19 cellular contexts compared by ENCODE assay signal in the genomic region with DNA sequence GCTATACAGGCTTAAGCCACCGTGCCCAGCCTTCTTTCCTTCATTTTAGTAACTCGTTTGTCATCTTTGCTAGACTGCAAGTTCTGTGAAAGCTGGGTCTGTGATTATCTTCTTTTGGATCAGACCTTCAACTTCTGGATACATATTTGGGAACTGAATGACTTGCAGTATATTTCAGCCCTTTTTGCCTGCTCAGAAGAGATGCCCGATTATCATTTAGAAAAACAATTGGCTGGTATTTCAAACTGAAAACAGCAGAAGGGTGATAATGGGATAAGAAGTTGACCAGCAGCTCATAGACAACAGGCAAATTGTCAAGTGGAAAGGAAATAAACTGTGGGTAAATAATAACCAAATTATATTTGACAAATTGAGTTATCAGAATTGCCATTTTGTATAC. TPM values are rescaled to one million over a fixed set of nuclear protein-coding genes. Genes with fewer than 3 reads are reported as not detected.
A peak's percentile ranks its signal among the peaks of the same experiment; 100 is the strongest.
DNase-seq lines count a peak whose midpoint lies in the region; ATAC-seq, FAIRE-seq and TF ChIP-seq lines count a peak whose summit lies in the region.
"Had no signal": no experiment of that assay in that cellular context is flagged by ENCODE, and none has a peak within 500 bp of the region (broad histone marks: within the 10 kb centered on the region; RNA-seq: fewer than 3 reads in every experiment).

No MANE protein-coding gene starts in this region.

- 12% methylated on average over 3 of the region's 3 CpGs for WGBS in K562 (ENCODE audit: insufficient coverage, low coverage, missing lambda C conversion rate)

- no peak; the same call in 1 of the 2 replicates for TF ChIP-seq EP300 in K562 (IDR thresholded peaks at IDR 0.05; ENCODE audit: low read length)

- BruUV-seq in K562 (replicated peaks; lab: Mats Ljungman, UMichigan), result no TSS peak

- CTCF ChIA-PET in K562 (lab: Yijun Ruan, JAX; ENCODE audit: low intra/inter-chr PET ratio), result no interaction called here

- H3K4me3 ChIP-seq in K562 (no peak overlapping the region), neutrophil (ENCODE audit: low read depth in 1 of 2, low read length in 1 of 2) (no peak overlapping the region)
- H3K4me3 ChIP-seq: GM23248, HAP-1 had no signal

- TF ChIP-seq RAD21 in K562 (CRISPR knock-in tag; conservative IDR thresholded peaks at IDR 0.05 in 1 of 2, IDR thresholded peaks at IDR 0.05 in 1 of 2), result no peak

- in situ Hi-C loops in K562 (cut with MboI), result no loop called here

- H3K4me3 Mint-ChIP-seq in T-helper 17 cell, result no peak overlapping the region
- H3K4me3 Mint-ChIP-seq: CD4-positive, alpha-beta T cell had no signal

- H3K27ac ChIP-seq in K562 (ENCODE audit: extremely low read depth, low read depth, low read length), result peak overlapping the region; percentile 56; the same call in 2 of the 3 replicates
- peak overlapping the region; percentile 50 for H3K27ac ChIP-seq in neutrophil
- H3K27ac ChIP-seq: C4-2B, GM23248 had no signal

- intact Hi-C loops in K562 (cut with micrococcal nuclease), result no loop called here

- no peaks in the 10 kb centered on the region; the same call in 1 of the 2 replicates for H4K20me1 ChIP-seq in K562 (replicated peaks; ENCODE audit: control insufficient read depth, insufficient read depth, low read length)

- ATAC-seq in T-helper 17 cell (no peak), K562 (peak; percentile 40), SK-N-SH treated with all-trans-retinoic acid at 6 μM for 48 hours (no peak), HG03520 (IDR thresholded peaks at IDR 0.05; ENCODE audit: unreplicated experiment) (no peak)

- peaks cover 4% of the 10 kb centered on the region for H3K36me3 Mint-ChIP-seq in T-helper 17 cell (ENCODE audit: low read depth)

- no peak overlapping the region for H2AFZ ChIP-seq in K562 (ENCODE audit: low read depth, low read length)
- H2AFZ ChIP-seq: GM23248 had no signal

- no peaks in the 10 kb centered on the region for H3K9me1 ChIP-seq in K562 (ENCODE audit: control insufficient read depth, insufficient read depth, low read length)

- peak overlapping the region; percentile 5; the same call in 1 of the 2 replicates for H3K4me2 ChIP-seq in K562 (ENCODE audit: insufficient read depth, low read length)

- 0 out of 4 replicates have a peak overlapping the region, but pooled peaks of 1 of the 2 experiments have one; percentile 12 for H3K9ac ChIP-seq in K562 (ENCODE audit: insufficient read depth in 1 of 2, low read depth in 2 of 2, low read length in 2 of 2)
- H3K9ac ChIP-seq: GM23248 had no signal

- peaks cover 37% of the 10 kb centered on the region for H3K36me3 ChIP-seq in K562 (ENCODE audit: control insufficient read depth, insufficient read depth, low read length)
- peaks cover 17% of the 10 kb centered on the region for H3K36me3 ChIP-seq in neutrophil

- H3K4me1 ChIP-seq in K562 (replicated peaks in 1 of 2; ENCODE audit: control insufficient read depth in 2 of 2, insufficient read depth in 2 of 2, low read length in 2 of 2), result peaks cover 14 to 35% of the 10 kb centered on the region in 2 experiments
- H3K4me1 ChIP-seq in neutrophil (ENCODE audit: control insufficient read depth in 1 of 2, insufficient read depth in 1 of 2, low read depth in 1 of 2, low read length in 1 of 2), result peaks cover 0 to 5% of the 10 kb centered on the region in 2 experiments
- H3K4me1 ChIP-seq: HAP-1 had no signal

- H3K79me2 ChIP-seq in K562 (ENCODE audit: control insufficient read depth, insufficient read depth, low read length), result peaks cover 87% of the 10 kb centered on the region

- TF ChIP-seq CTCF in K562 (IDR thresholded peaks at IDR 0.05 in 2 of 3, conservative IDR thresholded peaks at IDR 0.05 in 1 of 3; ENCODE audit: insufficient read depth in 2 of 3, low read depth in 1 of 3, low read length in 3 of 3), result no peak
- no peak for TF ChIP-seq CTCF in neutrophil (IDR thresholded peaks at IDR 0.05)

- no peaks in the 10 kb centered on the region for H3K27me3 Mint-ChIP-seq in T-helper 17 cell
- H3K27me3 Mint-ChIP-seq: CD4-positive, alpha-beta T cell had no signal

- no peaks in the 10 kb centered on the region for H3K27me3 ChIP-seq in K562 (ENCODE audit: control insufficient read depth in 2 of 2, insufficient read depth in 2 of 2, low read length in 2 of 2)
- H3K27me3 ChIP-seq in neutrophil, result no peaks in the 10 kb centered on the region

- no peak for TF ChIP-seq POLR2A in K562 (conservative IDR thresholded peaks at IDR 0.05)

- FAIRE-seq in GM18507 (lab: Jason Lieb, UNC) (peak; percentile 18), K562 (lab: Jason Lieb, UNC) (peak; percentile 66)
- FAIRE-seq: D721Med, G401.6, GM12891, HTR-8/SVneo had no signal

- H3K9me3 ChIP-seq in T-helper 17 cell (ENCODE audit: control insufficient read depth, low read length, poor library complexity, severe bottlenecking) (no peaks in the 10 kb centered on the region), K562 (replicated peaks; ENCODE audit: control insufficient read depth, insufficient read depth, low read depth, low read length) (no peaks in the 10 kb centered on the region), neutrophil (no peaks in the 10 kb centered on the region)
- H3K9me3 ChIP-seq: Caco-2, HAP-1 had no signal

- H3K4me1 Mint-ChIP-seq in T-helper 17 cell, result peaks cover 36% of the 10 kb centered on the region

- POLR2A ChIA-PET in K562 (lab: Yijun Ruan, JAX), result interaction anchor here (1.1 to 1.8 kb wide), 4 partner anchors 8 to 18 kb away, joined by 3 to 16 read pairs (median 4); no protein-coding TSS in a partner anchor

- H3K27ac Mint-ChIP-seq in T-helper 17 cell, result peak overlapping the region; percentile 14
- H3K27ac Mint-ChIP-seq: CD4-positive, alpha-beta T cell had no signal

- DNase-seq in GM18507 (ENCODE audit: extremely low spot score, insufficient read length, low read depth), result no peak
- no peak for DNase-seq in T-helper 17 cell
- DNase-seq in K562 (ENCODE audit: extremely low read depth in 1 of 4, low spot score in 3 of 4), result peak in 2 of 4 experiments; percentile 44 to 48
- DNase-seq in activated naive CD4-positive, alpha-beta T cell treated with Interleukin-2 at 50 U/mL for 16 hours, result no peak
- DNase-seq: ACHN; AML-193; Caco-2; CD4-positive, alpha-beta T cell; GM23248; IMR-90 had no signal

TF ChIP-seq in K562, 482 proteins besides CTCF, POLR2A, EP300 and RAD21 (continues in another document):
- TF ChIP-seq BCL6 (CRISPR knock-in tag; IDR thresholded peaks at IDR 0.05) (no peak), ZNF280A (IDR thresholded peaks at IDR 0.05; ENCODE audit: low read depth, partially characterized antibody) (no peak), CTBP1 (IDR thresholded peaks at IDR 0.05; ENCODE audit: borderline replicate concordance) (peak; percentile 26; the same call in 1 of the 2 replicates)

TF ChIP-seq in SK-N-SH treated with all-trans-retinoic acid at 6 μM for 48 hours, 23 proteins besides CTCF, POLR2A, EP300 and RAD21 (continues in another document):
- no peak for TF ChIP-seq ESRRG (CRISPR knock-in tag; IDR thresholded peaks at IDR 0.05)
- TF ChIP-seq RARB (CRISPR knock-in tag; IDR thresholded peaks at IDR 0.05), result no peak
- TF ChIP-seq TSHZ2 (CRISPR knock-in tag; IDR thresholded peaks at IDR 0.05), result no peak
- TF ChIP-seq BACH2 (CRISPR knock-in tag; IDR thresholded peaks at IDR 0.05; ENCODE audit: borderline replicate concordance), result no peak

RNA-seq across cellular contexts. Expression of gene RSBN1L, which starts 14.6 kb away (rescaled TPM):
- total RNA-seq in T-helper 17 cell (10 to 100 TPM; 19.6 to 20.6 TPM), K562 (2014; rRNA removed) (16.6 and 20.1 TPM in 2 replicates), K562 (2014; rRNA removed; fragmentation: Illumina TruSeq; extraction: Trizol) (33.2 and 33.8 TPM in 2 replicates), K562 (2015; rRNA removed; fragmentation: Illumina TruSeq; extraction: Trizol) (29.1 and 35.2 TPM in 2 replicates), K562 (2021) (19.0 and 22.8 TPM in 2 replicates)
- 10.3 and 43.2 TPM in 2 replicates for total RNA-seq in K562 (2011; cell fraction: chromatin; rRNA removed; ENCODE audit: low replicate concordance)
- total RNA-seq in K562 (2011; cell fraction: nucleolus; rRNA removed), result 7.3 and 10.1 TPM in 2 replicates
- 15.4 and 21.9 TPM in 2 replicates for total RNA-seq in K562 (2011; cell fraction: nucleoplasm; rRNA removed)
- polyA plus RNA-seq in K562 (2011; rRNA removed) (19.5 and 20.1 TPM in 2 replicates), K562 (2014; fragmentation: Illumina TruSeq; extraction: Trizol) (28.4 and 33.2 TPM in 2 replicates), K562 (2014; fragmentation: Nextera tagmentation; extraction: Ambion mirVana) (1 to 10 TPM; 6.2 to 8.3 TPM), K562 (2014; rRNA removed) (13.8 and 16.7 TPM in 2 replicates)
- 3.6 and 6.7 TPM in 2 replicates for polyA plus RNA-seq in K562 (2011; cell fraction: cytosol; rRNA removed)
- 9.3 and 13.0 TPM in 2 replicates for polyA plus RNA-seq in K562 (2011; cell fraction: nucleus; rRNA removed)
- polyA plus RNA-seq in K562 (2012), result 14.8 and 18.9 TPM in 2 replicates
- polyA minus RNA-seq in K562 (2011; rRNA and poly(A)+ RNA removed), result 54.3 and 55.0 TPM in 2 replicates
- 21.4 and 28.8 TPM in 2 replicates for polyA minus RNA-seq in K562 (2011; cell fraction: cytosol; rRNA and poly(A)+ RNA removed)
- 8.1 and 12.7 TPM in 2 replicates for polyA minus RNA-seq in K562 (2011; cell fraction: nucleus; rRNA and poly(A)+ RNA removed)
